22 cellular contexts compared by ENCODE assay signal in the genomic region with DNA sequence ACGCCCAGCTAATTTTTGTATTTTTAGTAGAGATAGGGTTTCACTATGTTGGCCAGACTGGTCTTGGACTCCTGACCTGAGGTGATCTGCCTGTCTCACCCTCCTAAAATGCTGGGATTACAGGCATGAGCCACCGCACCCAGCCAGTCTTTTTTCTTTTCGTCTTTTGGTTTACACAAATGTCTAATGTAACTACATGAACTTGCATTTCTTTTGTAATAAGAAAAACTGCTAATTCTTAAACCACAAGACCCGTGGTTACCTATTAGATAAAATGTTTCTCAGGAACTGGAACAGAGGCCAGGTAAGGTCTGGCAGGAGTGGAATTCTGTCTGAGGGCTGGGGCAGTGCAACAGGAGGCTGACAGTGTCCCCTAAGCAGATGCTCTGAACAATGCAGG. TPM values are rescaled to one million over a fixed set of nuclear protein-coding genes. Genes with fewer than 3 reads are reported as not detected.
"Had no signal": no experiment of that assay in that cellular context is flagged by ENCODE, and none has a peak within 500 bp of the region (broad histone marks: within the 10 kb centered on the region; RNA-seq: fewer than 3 reads in every experiment).

No MANE protein-coding gene starts in this region.

- H3K9me3 ChIP-seq: SK-N-SH had no signal

- H3K9ac ChIP-seq: SK-N-SH had no signal

- H3K4me2 ChIP-seq: SK-N-SH had no signal

- DNase-seq: IMR-90, Karpas-422, KG1, MM.1S, NCI-H1092 treated with DMSO at 0.1 percent for 48 hours, NCI-H1436, NCI-H187, NCI-H2029, NCI-H2081 treated with DMSO at 0.1 percent for 48 hours, NCI-H2171, NCI-H226, NCI-H446, NCI-H510A, NCI-H524 treated with DMSO at 0.1 percent for 48 hours, NCI-H69, NCI-H774, Right ventricle myocardium superior, RPMI8226, SK-N-SH, SW 1271 had no signal

- H3K27ac ChIP-seq: HL-60 had no signal

RNA-seq across cellular contexts. Expression of a gene that starts 32.7 kb away (rescaled TPM):
- total RNA-seq: IMR-90, Right ventricle myocardium superior, SK-MEL-5 had no signal
- polyA plus RNA-seq: IMR-90, SK-N-SH had no signal
